Comparison of ENCODE assay signal across 1 cellular context in the genomic region with DNA sequence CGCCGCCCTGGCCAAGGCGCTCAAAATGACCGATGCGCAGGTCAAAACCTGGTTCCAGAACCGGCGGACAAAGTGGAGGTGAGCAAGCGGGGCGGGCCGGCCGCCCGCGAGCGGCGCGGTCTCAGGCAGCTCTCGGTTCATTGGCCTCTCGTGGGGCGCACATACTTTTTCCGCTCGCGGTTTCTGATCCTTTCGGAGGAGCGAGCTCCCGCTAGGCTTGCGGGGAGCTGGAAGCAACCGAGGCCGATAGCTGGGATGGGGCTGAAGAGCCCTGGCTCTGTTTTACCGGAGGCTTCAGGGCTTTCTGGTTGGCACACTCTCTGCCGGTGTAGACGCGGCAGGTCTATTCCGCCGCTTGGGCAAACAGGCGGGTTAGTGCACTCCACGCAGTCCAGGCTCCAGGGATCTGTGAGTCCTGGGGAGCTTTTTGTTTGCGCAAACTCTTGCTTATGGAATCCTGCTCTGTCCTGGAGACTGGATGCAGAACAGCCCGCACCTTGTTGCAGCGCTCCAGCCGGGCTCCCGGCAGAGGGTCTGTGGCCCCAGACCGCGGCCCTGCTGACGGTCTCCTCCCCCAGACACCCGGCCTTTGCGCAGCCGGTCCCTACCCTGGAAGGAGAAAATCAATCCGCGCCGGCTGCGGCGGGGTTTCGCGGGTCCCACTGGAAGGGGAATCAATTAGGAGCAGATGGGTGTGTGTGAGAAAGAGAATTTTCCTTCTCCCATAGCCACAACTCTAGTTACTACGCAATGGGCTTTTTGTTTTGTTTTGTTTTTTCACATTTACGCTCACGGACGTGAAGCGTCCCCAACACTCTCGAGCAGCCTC.
TF ChIP-seq lines count a peak whose summit lies in the region.

No MANE protein-coding gene starts in this region.

TF ChIP-seq in H1, 55 proteins besides CTCF, POLR2A, EP300 and RAD21:
- TF ChIP-seq SUZ12 (IDR thresholded peaks at IDR 0.05; ENCODE audit: low read length) = peak; percentile 92
- peak; percentile 98 for TF ChIP-seq EZH2 (IDR thresholded peaks at IDR 0.05; ENCODE audit: low read depth, low read length, severe bottlenecking)
- TF ChIP-seq CBX5 (IDR thresholded peaks at IDR 0.05; ENCODE audit: low read depth, low read length) = no peak
TF ChIP-seq in H1: peak in this region for 2.
